25 cellular contexts compared by ENCODE assay signal in genomic region chrX:79287724-79288123, GRCh38.
DNase-seq lines count a peak whose midpoint lies in the region; ATAC-seq, FAIRE-seq and TF ChIP-seq lines count a peak whose summit lies in the region.
"Had no signal": no experiment of that assay in that cellular context is flagged by ENCODE, and none has a peak within 500 bp of the region (broad histone marks: within the 10 kb centered on the region; RNA-seq: fewer than 3 reads in every experiment).

No MANE protein-coding gene starts in this region.

- H3K4me1 ChIP-seq in kidney (ENCODE audit: control insufficient read depth in 1 of 2, insufficient read depth in 1 of 2, low read depth in 1 of 2, low read length in 2 of 2), result no peaks in the 10 kb centered on the region

- DNase-seq in T-helper 1 cell (no peak), T-cell (no peak), kidney (no peak)
- DNase-seq in activated naive CD4-positive, alpha-beta T cell treated with anti-CD3 and anti-CD28 coated beads for 36 hours, result no peak
- no peak for DNase-seq in activated naive CD4-positive, alpha-beta T cell treated with Interleukin-2 at 50 U/mL for 16 hours
- DNase-seq: ACHN; CD4-positive, alpha-beta memory T cell; DMS153; Kasumi-1; NCI-H1417 treated with DMSO at 0.1 percent for 48 hours; NCI-H187 treated with DMSO at 0.1 percent for 48 hours; NCI-H2107; NCI-H446 treated with DMSO at 0.1 percent for 48 hours; NCI-H526 treated with DMSO at 0.1 percent for 48 hours; PC-3; RPMI8226; SHP77 had no signal

- H3K9me3 ChIP-seq in kidney (ENCODE audit: control insufficient read depth in 1 of 2, low read length in 2 of 2), result no peaks in the 10 kb centered on the region
- H3K9me3 ChIP-seq: BLaER1 had no signal

- H3K4me3 ChIP-seq in kidney (ENCODE audit: low read length in 2 of 2), result no peak overlapping the region
- H3K4me3 ChIP-seq: BLaER1 had no signal

- POLR2A ChIA-PET in T-cell (lab: Charles Lee), result interaction anchor here (0.6 to 0.7 kb wide), 2 partner anchors 238 to 1385 kb away, joined by 3 read pairs; no protein-coding TSS in a partner anchor

- H3K27me3 Mint-ChIP-seq in T-helper 1 cell treated with Interleukin-12 subunit alpha and Interleukin-12 subunit beta and Interleukin-4 antibody, amounts not matched to agents 30 μg/mL and 1 μg/mL, for 36 hours (ENCODE audit: low read depth), result no peaks in the 10 kb centered on the region
- no peaks in the 10 kb centered on the region for H3K27me3 Mint-ChIP-seq in activated naive CD4-positive, alpha-beta T cell treated with anti-CD3 and anti-CD28 coated beads for 36 hours (ENCODE audit: low read depth)
- peaks cover 0 to 11% of the 10 kb centered on the region in 2 donors for H3K27me3 Mint-ChIP-seq in T-cell
- H3K27me3 Mint-ChIP-seq: CD4-positive, alpha-beta memory T cell had no signal

- H3K4me3 Mint-ChIP-seq in T-helper 1 cell treated with Interleukin-12 subunit alpha and Interleukin-12 subunit beta and Interleukin-4 antibody, amounts not matched to agents 30 μg/mL and 1 μg/mL, for 36 hours, result peak overlapping the region; percentile 67
- peak overlapping the region; percentile 65 for H3K4me3 Mint-ChIP-seq in activated naive CD4-positive, alpha-beta T cell treated with anti-CD3 and anti-CD28 coated beads for 36 hours
- peak overlapping the region in 1 of 3 donors; percentile 21 for H3K4me3 Mint-ChIP-seq in T-cell
- H3K4me3 Mint-ChIP-seq: CD4-positive, alpha-beta memory T cell; IgD-negative memory B cell had no signal

- no peak for TF ChIP-seq CTCF in kidney (IDR thresholded peaks at IDR 0.05; ENCODE audit: borderline replicate concordance, extremely low read depth, insufficient read depth)

- FAIRE-seq in kidney (lab: Jason Lieb, UNC), result peak; percentile 56
- FAIRE-seq: G401.6, GM12892 had no signal

- H3K27ac ChIP-seq in kidney (ENCODE audit: low read depth in 2 of 2, low read length in 2 of 2), result no peak overlapping the region
- H3K27ac ChIP-seq: 22Rv1, BLaER1 had no signal

- H3K9me3 Mint-ChIP-seq in T-helper 1 cell treated with Interleukin-12 subunit alpha and Interleukin-12 subunit beta and Interleukin-4 antibody, amounts not matched to agents 30 μg/mL and 1 μg/mL, for 36 hours, result no peaks in the 10 kb centered on the region
- H3K9me3 Mint-ChIP-seq in activated naive CD4-positive, alpha-beta T cell treated with anti-CD3 and anti-CD28 coated beads for 36 hours, result no peaks in the 10 kb centered on the region
- no peaks in the 10 kb centered on the region for H3K9me3 Mint-ChIP-seq in T-cell

- H3K9ac ChIP-seq in kidney (ENCODE audit: low read length in 2 of 2), result no peak overlapping the region
- H3K9ac ChIP-seq: BLaER1 had no signal

- CTCF ChIA-PET in activated naive CD4-positive, alpha-beta T cell treated with anti-CD3 and anti-CD28 coated beads for 36 hours (lab: Charles Lee), result interaction anchor here (0.6 to 1.3 kb wide), 2 partner anchors 124 to 126 kb away, joined by 3 to 4 read pairs; no protein-coding TSS in a partner anchor
- CTCF ChIA-PET in T-cell (lab: Charles Lee), result no interaction called here

- H3K27ac Mint-ChIP-seq in T-helper 1 cell treated with Interleukin-12 subunit alpha and Interleukin-12 subunit beta and Interleukin-4 antibody, amounts not matched to agents 30 μg/mL and 1 μg/mL, for 36 hours, result peak overlapping the region; percentile 71
- H3K27ac Mint-ChIP-seq in activated naive CD4-positive, alpha-beta T cell treated with anti-CD3 and anti-CD28 coated beads for 36 hours, result peak overlapping the region; percentile 71
- peak overlapping the region; percentile 41 to 76 for H3K27ac Mint-ChIP-seq in T-cell
- H3K27ac Mint-ChIP-seq: IgD-negative memory B cell had no signal

- ATAC-seq in T-cell (replicated peaks in 1 of 4) (no peak), GM21390 (IDR thresholded peaks at IDR 0.05; ENCODE audit: unreplicated experiment) (no peak), HG03135 (IDR thresholded peaks at IDR 0.05; ENCODE audit: unreplicated experiment) (no peak)
- ATAC-seq: PC-3 had no signal

- no peaks in the 10 kb centered on the region for H3K36me3 ChIP-seq in kidney (ENCODE audit: control insufficient read depth in 1 of 2, insufficient read depth in 2 of 2, low read length in 2 of 2)
- H3K36me3 ChIP-seq: BLaER1 had no signal

- peaks cover 41% of the 10 kb centered on the region for H3K4me1 Mint-ChIP-seq in T-helper 1 cell treated with Interleukin-12 subunit alpha and Interleukin-12 subunit beta and Interleukin-4 antibody, amounts not matched to agents 30 μg/mL and 1 μg/mL, for 36 hours (ENCODE audit: low read depth)
- peaks cover 49% of the 10 kb centered on the region for H3K4me1 Mint-ChIP-seq in activated naive CD4-positive, alpha-beta T cell treated with anti-CD3 and anti-CD28 coated beads for 36 hours (ENCODE audit: low read depth)
- peaks cover 40 to 49% (median 45%) of the 10 kb centered on the region in 3 donors for H3K4me1 Mint-ChIP-seq in T-cell

- intact Hi-C loops in activated naive CD4-positive, alpha-beta T cell treated with anti-CD3 and anti-CD28 coated beads for 36 hours (cut with micrococcal nuclease), result loop anchor here (2.0 to 5.0 kb wide), 2 partner anchors 80 to 125 kb away; partner anchors contain the start of gene ITM2A
- intact Hi-C loops in kidney (cut with DNase I), result no loop called here

- peaks cover 6% of the 10 kb centered on the region for H3K36me3 Mint-ChIP-seq in T-helper 1 cell treated with Interleukin-12 subunit alpha and Interleukin-12 subunit beta and Interleukin-4 antibody, amounts not matched to agents 30 μg/mL and 1 μg/mL, for 36 hours (ENCODE audit: low read depth)
- no peaks in the 10 kb centered on the region for H3K36me3 Mint-ChIP-seq in activated naive CD4-positive, alpha-beta T cell treated with anti-CD3 and anti-CD28 coated beads for 36 hours (ENCODE audit: low read depth)
- H3K36me3 Mint-ChIP-seq in T-cell, result peaks cover 14% of the 10 kb centered on the region
